Comparison of ENCODE assay signal across 24 cellular contexts in the genomic region with DNA sequence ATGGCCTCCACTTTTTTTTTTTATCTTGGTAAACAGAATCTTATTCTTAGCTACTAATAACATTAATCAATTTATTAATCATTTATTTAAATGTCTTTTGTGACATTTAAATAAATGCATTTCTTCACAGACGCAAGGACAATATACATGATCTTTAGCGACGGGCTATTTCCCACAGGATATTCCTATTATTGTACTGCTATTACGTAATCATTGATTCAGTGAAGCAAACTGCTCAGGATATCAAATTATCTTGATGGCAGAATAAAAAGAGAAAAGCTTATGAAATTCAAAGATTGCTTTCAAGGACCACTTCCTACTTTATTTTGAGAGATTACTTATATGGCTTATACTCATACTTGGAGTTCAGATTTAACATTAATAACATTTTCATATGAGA.
"Had no signal": no experiment of that assay in that cellular context is flagged by ENCODE, and none has a peak within 500 bp of the region (broad histone marks: within the 10 kb centered on the region; RNA-seq: fewer than 3 reads in every experiment).

No MANE protein-coding gene starts in this region.

- H2AFZ ChIP-seq: hepatocyte had no signal

- H3K4me1 ChIP-seq: colonic mucosa, foreskin keratinocyte, left lung, lower lobe of right lung had no signal

- H3K36me3 ChIP-seq: colonic mucosa, gastroesophageal sphincter, heart left ventricle, left lung, lower lobe of right lung had no signal

- H3K4me2 ChIP-seq: hepatocyte had no signal

- H3K27ac ChIP-seq: colonic mucosa, epithelial cell of prostate, foreskin keratinocyte, gastroesophageal sphincter, heart left ventricle, hepatocyte, left lung, lower lobe of right lung had no signal

- DNase-seq: colonic mucosa; cortex of kidney; effector CD8-positive, alpha-beta T cell; effector memory CD8-positive, alpha-beta T cell; endodermal cell; erythroblast; foreskin keratinocyte; heart left ventricle; hypothalamus; immature natural killer cell; left cardiac atrium; left lung; left ventricle myocardium superior; lower lobe of right lung; mesenchymal stem cell; mucosa of descending colon; naive B cell had no signal

- FAIRE-seq: endometrium, frontal cortex, keratinocyte had no signal

- ATAC-seq: effector memory CD8-positive, alpha-beta T cell; esophagus mucosa; foreskin keratinocyte; gastroesophageal sphincter; heart left ventricle; left cardiac atrium; left lung; left ventricle myocardium superior; lower lobe of right lung; mucosa of descending colon had no signal

- H3K27me3 ChIP-seq: colonic mucosa, foreskin keratinocyte, gastroesophageal sphincter, hepatocyte, left lung had no signal

- H3K9me3 ChIP-seq: colonic mucosa, gastroesophageal sphincter, heart left ventricle, left lung, lower lobe of right lung, mucosa of descending colon had no signal

- H3K79me2 ChIP-seq: hepatocyte had no signal

- H3K4me3 ChIP-seq: colonic mucosa, gastroesophageal sphincter, heart left ventricle, hepatocyte, left lung, lower lobe of right lung, mucosa of descending colon had no signal
